9 cellular contexts compared by ENCODE assay signal in genomic region chr7:395643-396042, GRCh38.
"Had no signal": no experiment of that assay in that cellular context is flagged by ENCODE, and none has a peak within 500 bp of the region (broad histone marks: within the 10 kb centered on the region; RNA-seq: fewer than 3 reads in every experiment).

No MANE protein-coding gene starts in this region.

- H3K4me1 Mint-ChIP-seq: GM23338, H9 had no signal

- H3K4me3 ChIP-seq: GM23338 had no signal

- FAIRE-seq: H1, H54, HTR-8/SVneo had no signal

- H3K4me3 Mint-ChIP-seq: GM23338, H9, HFFc6, IgD-negative memory B cell had no signal

- H2AFZ ChIP-seq: GM23338 had no signal

- H3K4me2 ChIP-seq: GM23338 had no signal

- ATAC-seq: GM23338 had no signal

- H3K27ac Mint-ChIP-seq: GM23338, H9, HFFc6, IgD-negative memory B cell had no signal

- DNase-seq: H9, HCEC 1CT, HFFc6, KG1 had no signal
